21 cellular contexts compared by ENCODE assay signal in genomic region chr14:101232340-101233015, GRCh38.
DNase-seq lines count a peak whose midpoint lies in the region; ATAC-seq, FAIRE-seq and TF ChIP-seq lines count a peak whose summit lies in the region.
"Had no signal": no experiment of that assay in that cellular context is flagged by ENCODE, and none has a peak within 500 bp of the region (broad histone marks: within the 10 kb centered on the region; RNA-seq: fewer than 3 reads in every experiment).

No MANE protein-coding gene starts in this region.

- H3K36me3 ChIP-seq in HEK293 (ENCODE audit: control insufficient read depth in 2 of 2, insufficient read depth in 1 of 2, low read length in 2 of 2) (no peaks in the 10 kb centered on the region), bronchial epithelial cell (ENCODE audit: control insufficient read depth, insufficient read depth, low read length) (no peaks in the 10 kb centered on the region), sigmoid colon (no peaks in the 10 kb centered on the region)
- H3K36me3 ChIP-seq: adrenal gland, Peyer's patch had no signal

- TF ChIP-seq EP300 in sigmoid colon (IDR thresholded peaks at IDR 0.05), result no peak

- POLR2A ChIA-PET in HEK293 (lab: Yijun Ruan, JAX), result no interaction called here
- POLR2A ChIA-PET in activated CD4-positive, alpha-beta memory T cell treated with anti-CD3 and anti-CD28 coated beads for 36 hours (lab: Charles Lee), result no interaction called here

- CTCF ChIA-PET in HEK293 (lab: Yijun Ruan, JAX), result interaction anchor here (0.6 kb wide), 1 partner anchor 553 kb away, joined by 4 read pairs; no protein-coding TSS in a partner anchor
- CTCF ChIA-PET in activated CD4-positive, alpha-beta memory T cell treated with anti-CD3 and anti-CD28 coated beads for 36 hours (lab: Charles Lee), result no interaction called here

- peak; percentile 89 for FAIRE-seq in bronchial epithelial cell (lab: Jason Lieb, UNC)
- FAIRE-seq: endometrium, GM19239 had no signal

- intact Hi-C loops in sigmoid colon (cut with DNase I), result loop anchor here (5.0 to 10.0 kb wide), 3 partner anchors 45 to 570 kb away; no protein-coding TSS in a partner anchor
- intact Hi-C loops in activated CD4-positive, alpha-beta memory T cell treated with anti-CD3 and anti-CD28 coated beads for 36 hours (cut with micrococcal nuclease), result no loop called here

- no peak for DNase-seq in bronchial epithelial cell (ENCODE audit: low read depth)
- peak in 1 of 2 experiments; percentile 38 for DNase-seq in mesothelial cell of epicardium (ENCODE audit: low spot score in 2 of 2, unreplicated experiment in 2 of 2)
- DNase-seq in sigmoid colon, result peak; percentile 63
- no peak for DNase-seq in activated CD4-positive, alpha-beta memory T cell treated with anti-CD3 and anti-CD28 coated beads for 36 hours
- DNase-seq in T-helper 1 cell, result no peak
- DNase-seq: activated CD8-positive, alpha-beta T cell treated with anti-CD3 and anti-CD28 coated beads, Interleukin-2, amount 10 ng/mL, durations not matched to agents 7 days and 5 days; activated naive CD4-positive, alpha-beta T cell treated with Interleukin-2 at 50 U/mL for 16 hours; activated T-cell treated with anti-CD3 and anti-CD28 coated beads, Interleukin-2, amount 50 U/mL, for 48 hours; CD4-positive, CD25-positive, alpha-beta regulatory T cell; cortex of kidney; KBM-7; NCI-H1436 treated with DMSO at 0.1 percent for 48 hours; NCI-H524 had no signal

- H3K4me3 ChIP-seq in HEK293 (ENCODE audit: low read depth, low read length), result no peak overlapping the region
- H3K4me3 ChIP-seq in bronchial epithelial cell (ENCODE audit: low read depth, low read length), result no peak overlapping the region
- no peak overlapping the region for H3K4me3 ChIP-seq in sigmoid colon
- H3K4me3 ChIP-seq: adrenal gland, lung, Peyer's patch had no signal

- peak overlapping the region; percentile 34 for H3K27ac Mint-ChIP-seq in mesothelial cell of epicardium
- H3K27ac Mint-ChIP-seq in activated CD4-positive, alpha-beta memory T cell treated with anti-CD3 and anti-CD28 coated beads for 36 hours, result no peak overlapping the region
- H3K27ac Mint-ChIP-seq: activated CD8-positive, alpha-beta T cell treated with anti-CD3 and anti-CD28 coated beads, Interleukin-2, amount 10 ng/mL, durations not matched to agents 7 days and 5 days; CD4-positive, CD25-positive, alpha-beta regulatory T cell had no signal

- no peaks in the 10 kb centered on the region for H3K36me3 Mint-ChIP-seq in mesothelial cell of epicardium
- H3K36me3 Mint-ChIP-seq in activated CD4-positive, alpha-beta memory T cell treated with anti-CD3 and anti-CD28 coated beads for 36 hours, result no peaks in the 10 kb centered on the region
- H3K36me3 Mint-ChIP-seq: CD4-positive, CD25-positive, alpha-beta regulatory T cell had no signal

- H3K27me3 Mint-ChIP-seq in mesothelial cell of epicardium (ENCODE audit: low read depth), result peaks cover 4% of the 10 kb centered on the region
- H3K27me3 Mint-ChIP-seq in activated CD4-positive, alpha-beta memory T cell treated with anti-CD3 and anti-CD28 coated beads for 36 hours, result peaks cover 5% of the 10 kb centered on the region

- no peak overlapping the region for H3K27ac ChIP-seq in HEK293 (ENCODE audit: extremely low read depth, low read depth, low read length)
- H3K27ac ChIP-seq in sigmoid colon, result peak overlapping the region in 2 of 4 donors; percentile 18 to 39
- H3K27ac ChIP-seq: adrenal gland, Peyer's patch had no signal

- TF ChIP-seq POLR2A in sigmoid colon (IDR thresholded peaks at IDR 0.05), result no peak

- H3K4me3 Mint-ChIP-seq in mesothelial cell of epicardium, result no peak overlapping the region
- H3K4me3 Mint-ChIP-seq in activated CD4-positive, alpha-beta memory T cell treated with anti-CD3 and anti-CD28 coated beads for 36 hours, result no peak overlapping the region
- H3K4me3 Mint-ChIP-seq: activated CD8-positive, alpha-beta T cell treated with anti-CD3 and anti-CD28 coated beads, Interleukin-2, amount 10 ng/mL, durations not matched to agents 7 days and 5 days; CD4-positive, CD25-positive, alpha-beta regulatory T cell had no signal

- 81 to 92% methylated on average over 21 of the region's 21 CpGs for whole genome bisulfite sequencing in sigmoid colon, 2 donors

- no peaks in the 10 kb centered on the region for H3K27me3 ChIP-seq in bronchial epithelial cell (ENCODE audit: control insufficient read depth, insufficient read depth, low read length)
- H3K27me3 ChIP-seq in sigmoid colon, result no peaks in the 10 kb centered on the region
- H3K27me3 ChIP-seq: adrenal gland, Peyer's patch had no signal

- TF ChIP-seq CTCF in HEK293 (tag by site-specific recombination; IDR thresholded peaks at IDR 0.05) (no peak), bronchial epithelial cell (IDR thresholded peaks at IDR 0.05; ENCODE audit: insufficient read depth, low read length, severe bottlenecking) (no peak), mesothelial cell of epicardium (IDR thresholded peaks at IDR 0.05; ENCODE audit: unreplicated experiment) (no peak), sigmoid colon (IDR thresholded peaks at IDR 0.05) (no peak)

- H3K9me3 Mint-ChIP-seq in mesothelial cell of epicardium, result no peaks in the 10 kb centered on the region
- no peaks in the 10 kb centered on the region for H3K9me3 Mint-ChIP-seq in activated CD4-positive, alpha-beta memory T cell treated with anti-CD3 and anti-CD28 coated beads for 36 hours
- H3K9me3 Mint-ChIP-seq: CD4-positive, CD25-positive, alpha-beta regulatory T cell had no signal

- ATAC-seq in HG02885 (IDR thresholded peaks at IDR 0.05; ENCODE audit: poor library complexity, unreplicated experiment), result no peak
- ATAC-seq: activated CD4-positive, CD25-positive, alpha-beta regulatory T cell treated with anti-CD3 and anti-CD28 coated beads, Interleukin-2, amount 50 U/mL, for 24 hours; activated CD8-positive, alpha-beta T cell treated with anti-CD3 and anti-CD28 coated beads, Interleukin-2, amount 10 ng/mL, durations not matched to agents 7 days and 5 days had no signal

- H3K9me3 ChIP-seq in HEK293 (ENCODE audit: control insufficient read depth, insufficient read depth, low read depth, low read length) (no peaks in the 10 kb centered on the region), sigmoid colon (no peaks in the 10 kb centered on the region)
- H3K9me3 ChIP-seq: adrenal gland, Peyer's patch had no signal

- no peaks in the 10 kb centered on the region for H3K4me1 ChIP-seq in HEK293 (ENCODE audit: control insufficient read depth, insufficient read depth, low read length)
- peaks cover 0 to 13% (median 11%) of the 10 kb centered on the region in 4 donors for H3K4me1 ChIP-seq in sigmoid colon
- H3K4me1 ChIP-seq: adrenal gland, Peyer's patch had no signal

- peaks cover 26% of the 10 kb centered on the region for H3K4me1 Mint-ChIP-seq in mesothelial cell of epicardium
- H3K4me1 Mint-ChIP-seq in activated CD4-positive, alpha-beta memory T cell treated with anti-CD3 and anti-CD28 coated beads for 36 hours (ENCODE audit: low read depth), result no peaks in the 10 kb centered on the region
- H3K4me1 Mint-ChIP-seq: CD4-positive, CD25-positive, alpha-beta regulatory T cell had no signal

TF ChIP-seq in HEK293, 187 proteins besides CTCF, POLR2A, EP300 and RAD21:
- TF ChIP-seq ZBTB48 (tag by site-specific recombination; IDR thresholded peaks at IDR 0.05), result no peak
- TF ChIP-seq ZSCAN4 (tag by site-specific recombination; IDR thresholded peaks at IDR 0.05), result 0 out of 2 replicates have a peak, but pooled peaks have one; percentile 13
